Comparison of ENCODE assay signal across 31 cellular contexts in genomic region chr6:162852192-162852591, GRCh38.
"Had no signal": no experiment of that assay in that cellular context is flagged by ENCODE, and none has a peak within 500 bp of the region (broad histone marks: within the 10 kb centered on the region; RNA-seq: fewer than 3 reads in every experiment).

No MANE protein-coding gene starts in this region.

- ATAC-seq: activated CD4-positive, alpha-beta T cell treated with anti-CD3 and anti-CD28 coated beads for 36 hours; activated CD8-positive, alpha-beta memory T cell treated with anti-CD3 and anti-CD28 coated beads, Interleukin-2, amount 10 ng/mL, durations not matched to agents 7 days and 5 days; activated CD8-positive, alpha-beta T cell treated with anti-CD3 and anti-CD28 coated beads, Interleukin-2, amount 10 ng/mL, durations not matched to agents 7 days and 5 days; activated naive CD4-positive, alpha-beta T cell treated with anti-CD3 and anti-CD28 coated beads, Interleukin-2, amount 50 U/mL, for 72 hours; gastroesophageal sphincter had no signal

- H3K27ac Mint-ChIP-seq: activated CD4-positive, alpha-beta memory T cell treated with anti-CD3 and anti-CD28 coated beads for 36 hours; activated CD4-positive, alpha-beta T cell treated with anti-CD3 and anti-CD28 coated beads for 36 hours; activated CD4-positive, alpha-beta T cell treated with anti-CD3 and anti-CD28 coated beads, Interleukin-2, amount 10 ng/mL, durations not matched to agents 24 days and 14 days; activated CD8-positive, alpha-beta memory T cell treated with anti-CD3 and anti-CD28 coated beads, Interleukin-2, amount 10 ng/mL, durations not matched to agents 7 days and 5 days; activated CD8-positive, alpha-beta T cell treated with anti-CD3 and anti-CD28 coated beads, Interleukin-2, amount 10 ng/mL, durations not matched to agents 7 days and 5 days; activated naive CD4-positive, alpha-beta T cell treated with anti-CD3 and anti-CD28 coated beads, Interleukin-2, amount 10 ng/mL, durations not matched to agents 7 days and 5 days; activated naive CD4-positive, alpha-beta T cell treated with anti-CD3 and anti-CD28 coated beads, Interleukin-2, amount 50 U/mL, for 72 hours; activated naive CD8-positive, alpha-beta T cell treated with anti-CD3 and anti-CD28 coated beads, Interleukin-2, amount 10 ng/mL, durations not matched to agents 7 days and 5 days; activated T-helper 1 cell treated with anti-CD3 and anti-CD28 coated beads, Interleukin-12 subunit alpha, Interleukin-12 subunit beta, Interleukin-2, Interleukin-4 antibody, amounts not matched to agents 30 ng/mL and 10 ng/mL and 1 ng/mL, durations not matched to agents 14 hours and 24 hours and 36 hours; activated T-helper 2 cell treated with anti-CD3 and anti-CD28 coated beads, Interferon-gamma antibody, Interleukin-2, Interleukin-4, amounts not matched to agents 10 μg/mL and 5 μg/mL and 100 μg/mL, durations not matched to agents 14 hours and 24 hours and 36 hours had no signal

- H3K27me3 Mint-ChIP-seq: activated CD4-positive, alpha-beta T cell treated with anti-CD3 and anti-CD28 coated beads for 36 hours; activated CD4-positive, alpha-beta T cell treated with anti-CD3 and anti-CD28 coated beads, Interleukin-2, amount 10 ng/mL, durations not matched to agents 24 days and 14 days; activated CD8-positive, alpha-beta memory T cell treated with anti-CD3 and anti-CD28 coated beads, Interleukin-2, amount 10 ng/mL, durations not matched to agents 7 days and 5 days; activated naive CD4-positive, alpha-beta T cell treated with anti-CD3 and anti-CD28 coated beads, Interleukin-2, amount 10 ng/mL, durations not matched to agents 7 days and 5 days; activated naive CD8-positive, alpha-beta T cell treated with anti-CD3 and anti-CD28 coated beads, Interleukin-2, amount 10 ng/mL, durations not matched to agents 7 days and 5 days had no signal

- H3K9me3 Mint-ChIP-seq: activated CD4-positive, alpha-beta memory T cell treated with anti-CD3 and anti-CD28 coated beads for 36 hours; activated CD4-positive, alpha-beta T cell treated with anti-CD3 and anti-CD28 coated beads, Interleukin-2, amount 10 ng/mL, durations not matched to agents 24 days and 14 days; activated naive CD4-positive, alpha-beta T cell treated with anti-CD3 and anti-CD28 coated beads, Interleukin-2, amount 10 ng/mL, durations not matched to agents 7 days and 5 days; activated naive CD4-positive, alpha-beta T cell treated with anti-CD3 and anti-CD28 coated beads, Interleukin-2, amount 50 U/mL, for 72 hours; activated naive CD8-positive, alpha-beta T cell treated with anti-CD3 and anti-CD28 coated beads, Interleukin-2, amount 10 ng/mL, durations not matched to agents 7 days and 5 days; activated T-helper 1 cell treated with anti-CD3 and anti-CD28 coated beads, Interleukin-12 subunit alpha, Interleukin-12 subunit beta, Interleukin-2, Interleukin-4 antibody, amounts not matched to agents 30 ng/mL and 10 ng/mL and 1 ng/mL, durations not matched to agents 14 hours and 24 hours and 36 hours; activated T-helper 2 cell treated with anti-CD3 and anti-CD28 coated beads, Interferon-gamma antibody, Interleukin-2, Interleukin-4, amounts not matched to agents 10 μg/mL and 5 μg/mL and 100 μg/mL, durations not matched to agents 14 hours and 24 hours and 36 hours had no signal

- DNase-seq: activated CD4-positive, alpha-beta memory T cell treated with anti-CD3 and anti-CD28 coated beads for 36 hours; activated CD4-positive, alpha-beta T cell treated with anti-CD3 and anti-CD28 coated beads for 36 hours; activated CD4-positive, alpha-beta T cell treated with anti-CD3 and anti-CD28 coated beads, Interleukin-2, amount 10 ng/mL, durations not matched to agents 24 days and 14 days; activated CD4-positive, CD25-positive, alpha-beta regulatory T cell; activated CD4-positive, CD25-positive, alpha-beta regulatory T cell treated with anti-CD3 and anti-CD28 coated beads, Interleukin-2, amount 50 U/mL, for 72 hours; activated CD8-positive, alpha-beta memory T cell treated with anti-CD3 and anti-CD28 coated beads, Interleukin-2, amount 10 ng/mL, durations not matched to agents 7 days and 5 days; activated CD8-positive, alpha-beta memory T cell treated with anti-CD3 and anti-CD28 coated beads, Interleukin-2, amount 50 U/mL, for 4 hours; activated CD8-positive, alpha-beta T cell treated with anti-CD3 and anti-CD28 coated beads, Interleukin-2, amount 10 ng/mL, durations not matched to agents 7 days and 5 days; activated gamma-delta T cell; activated naive CD4-positive, alpha-beta T cell; activated naive CD4-positive, alpha-beta T cell treated with anti-CD3 and anti-CD28 coated beads, Interleukin-2, amount 10 ng/mL, durations not matched to agents 7 days and 5 days; activated naive CD8-positive, alpha-beta T cell treated with anti-CD3 and anti-CD28 coated beads, Interleukin-2, amount 10 ng/mL, durations not matched to agents 7 days and 5 days; activated T-cell treated with anti-CD3 and anti-CD28 coated beads, Interleukin-2, amount 50 U/mL, for 1 hour; activated T-cell treated with anti-CD3 and anti-CD28 coated beads, Interleukin-2, amount 50 U/mL, for 48 hours; anterior cingulate cortex; brain microvascular endothelial cell; caudate nucleus; cortex of kidney; dermis blood vessel endothelial cell; effector CD8-positive, alpha-beta T cell; esophagus squamous epithelium; foreskin melanocyte; T-helper 2 cell had no signal

- H3K4me1 Mint-ChIP-seq: activated CD4-positive, alpha-beta T cell treated with anti-CD3 and anti-CD28 coated beads for 36 hours; activated CD4-positive, alpha-beta T cell treated with anti-CD3 and anti-CD28 coated beads, Interleukin-2, amount 10 ng/mL, durations not matched to agents 24 days and 14 days; activated CD8-positive, alpha-beta memory T cell treated with anti-CD3 and anti-CD28 coated beads, Interleukin-2, amount 10 ng/mL, durations not matched to agents 7 days and 5 days; activated naive CD4-positive, alpha-beta T cell treated with anti-CD3 and anti-CD28 coated beads, Interleukin-2, amount 10 ng/mL, durations not matched to agents 7 days and 5 days; activated naive CD8-positive, alpha-beta T cell treated with anti-CD3 and anti-CD28 coated beads, Interleukin-2, amount 10 ng/mL, durations not matched to agents 7 days and 5 days had no signal

- H3K4me1 ChIP-seq: gastroesophageal sphincter had no signal

- H3K4me3 Mint-ChIP-seq: activated CD4-positive, alpha-beta memory T cell treated with anti-CD3 and anti-CD28 coated beads for 36 hours; activated CD4-positive, alpha-beta T cell treated with anti-CD3 and anti-CD28 coated beads for 36 hours; activated CD4-positive, alpha-beta T cell treated with anti-CD3 and anti-CD28 coated beads, Interleukin-2, amount 10 ng/mL, durations not matched to agents 24 days and 14 days; activated CD8-positive, alpha-beta memory T cell treated with anti-CD3 and anti-CD28 coated beads, Interleukin-2, amount 10 ng/mL, durations not matched to agents 7 days and 5 days; activated CD8-positive, alpha-beta T cell treated with anti-CD3 and anti-CD28 coated beads, Interleukin-2, amount 10 ng/mL, durations not matched to agents 7 days and 5 days; activated naive CD4-positive, alpha-beta T cell treated with anti-CD3 and anti-CD28 coated beads, Interleukin-2, amount 10 ng/mL, durations not matched to agents 7 days and 5 days; activated naive CD8-positive, alpha-beta T cell treated with anti-CD3 and anti-CD28 coated beads, Interleukin-2, amount 10 ng/mL, durations not matched to agents 7 days and 5 days; activated T-helper 1 cell treated with anti-CD3 and anti-CD28 coated beads, Interleukin-12 subunit alpha, Interleukin-12 subunit beta, Interleukin-2, Interleukin-4 antibody, amounts not matched to agents 30 ng/mL and 10 ng/mL and 1 ng/mL, durations not matched to agents 14 hours and 24 hours and 36 hours had no signal

- H3K36me3 ChIP-seq: brain microvascular endothelial cell, esophagus squamous epithelium, gastroesophageal sphincter had no signal

- H3K36me3 Mint-ChIP-seq: activated CD4-positive, alpha-beta memory T cell treated with anti-CD3 and anti-CD28 coated beads for 36 hours; activated CD8-positive, alpha-beta memory T cell treated with anti-CD3 and anti-CD28 coated beads, Interleukin-2, amount 10 ng/mL, durations not matched to agents 7 days and 5 days; activated naive CD4-positive, alpha-beta T cell treated with anti-CD3 and anti-CD28 coated beads, Interleukin-2, amount 10 ng/mL, durations not matched to agents 7 days and 5 days; activated naive CD4-positive, alpha-beta T cell treated with anti-CD3 and anti-CD28 coated beads, Interleukin-2, amount 50 U/mL, for 72 hours; activated naive CD8-positive, alpha-beta T cell treated with anti-CD3 and anti-CD28 coated beads, Interleukin-2, amount 10 ng/mL, durations not matched to agents 7 days and 5 days had no signal

- FAIRE-seq: astrocyte, colon, endothelial cell of umbilical vein had no signal

- H3K9me3 ChIP-seq: esophagus squamous epithelium, gastroesophageal sphincter had no signal

- H3K27me3 ChIP-seq: brain microvascular endothelial cell, esophagus squamous epithelium, gastroesophageal sphincter had no signal

- H3K27ac ChIP-seq: brain microvascular endothelial cell, epithelial cell of prostate, esophagus squamous epithelium, gastroesophageal sphincter had no signal

- H3K4me3 ChIP-seq: esophagus squamous epithelium, gastroesophageal sphincter had no signal
